In the genomic region with DNA sequence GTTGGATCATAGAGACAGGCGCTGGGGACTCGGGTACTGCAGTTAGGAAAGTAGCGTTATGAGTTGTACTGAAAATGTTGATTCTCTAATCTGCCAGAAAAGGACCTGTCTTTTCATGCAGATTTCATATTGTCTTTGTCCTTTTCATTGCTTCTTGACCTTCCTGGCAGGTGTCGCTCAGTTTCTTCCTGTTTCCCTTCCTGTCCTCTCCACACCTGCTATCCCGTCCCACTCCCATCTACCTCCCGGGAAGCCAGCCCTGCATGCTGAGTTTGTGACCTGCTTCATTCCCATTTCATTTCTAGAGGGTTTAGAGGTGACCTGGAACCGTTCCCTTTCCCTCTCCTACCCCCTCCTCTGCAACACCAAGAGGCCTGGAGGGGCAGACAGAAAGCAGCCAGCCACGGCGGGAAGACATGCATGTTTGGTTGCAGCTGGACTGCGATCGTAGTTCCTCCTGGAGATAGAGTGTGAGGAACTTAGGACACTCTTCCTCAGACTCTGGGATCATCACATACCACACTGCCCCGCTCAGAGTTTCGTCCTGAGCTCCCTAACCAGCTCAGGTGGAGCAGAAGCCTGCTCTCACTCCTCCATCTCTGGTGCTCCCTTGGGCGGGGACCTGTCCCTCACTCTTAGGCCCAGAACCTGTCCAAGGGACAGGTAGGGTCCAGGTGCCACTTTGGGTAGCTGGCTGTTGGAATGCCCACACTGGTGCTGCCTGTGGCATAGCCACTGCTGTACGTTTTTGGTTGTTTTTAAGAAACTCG, we compare ENCODE assay signal across 1 cellular context.
TF ChIP-seq lines count a peak whose summit lies in the region.

No MANE protein-coding gene starts in this region.

TF ChIP-seq in GM23338, 12 proteins besides CTCF, POLR2A, EP300 and RAD21 (continued from another document):
- TF ChIP-seq ZNF331 (CRISPR knock-in tag; IDR thresholded peaks at IDR 0.05; ENCODE audit: low read depth) (no peak), JUNB (IDR thresholded peaks at IDR 0.05; ENCODE audit: unreplicated experiment) (no peak), STAT1 (IDR thresholded peaks at IDR 0.05; ENCODE audit: unreplicated experiment) (no peak), EZH2 (IDR thresholded peaks at IDR 0.05; ENCODE audit: low read depth, unreplicated experiment) (no peak), EZH2phosphoT487 (IDR thresholded peaks at IDR 0.05; ENCODE audit: unreplicated experiment) (no peak)
